ENCODE assay signal across 22 cellular contexts in the genomic region with DNA sequence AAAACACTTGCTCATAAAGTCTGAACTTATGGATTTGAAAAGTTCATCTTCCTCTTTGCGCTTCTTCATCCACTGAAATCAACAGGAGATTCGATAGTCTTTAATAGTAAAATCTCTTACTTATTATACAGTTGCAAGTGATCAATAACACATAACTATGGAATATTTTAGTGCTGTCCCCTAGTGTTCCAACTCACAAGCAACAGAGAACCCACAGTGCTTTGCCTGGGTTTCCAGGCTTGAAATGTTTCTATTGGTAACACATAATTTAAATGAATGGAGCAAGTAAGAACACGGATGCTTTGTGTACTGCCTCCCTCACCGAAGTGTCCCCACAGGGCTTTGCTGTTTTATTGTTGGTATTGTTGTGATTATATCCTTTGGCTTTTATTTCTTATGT.
DNase-seq lines count a peak whose midpoint lies in the region; ATAC-seq, FAIRE-seq and TF ChIP-seq lines count a peak whose summit lies in the region.
"Had no signal": no experiment of that assay in that cellular context is flagged by ENCODE, and none has a peak within 500 bp of the region (broad histone marks: within the 10 kb centered on the region; RNA-seq: fewer than 3 reads in every experiment).

No MANE protein-coding gene starts in this region.

- H3K27ac ChIP-seq in A673 (ENCODE audit: low read depth, low read length, poor library complexity, severe bottlenecking) (no peak overlapping the region), liver (ENCODE audit: low read depth in 1 of 2, low read length in 2 of 2) (no peak overlapping the region)
- H3K27ac ChIP-seq: BLaER1 treated with 17β-estradiol and CSF1 and Interleukin-3, amounts not matched to agents 10 nM and 100 nM; gastrocnemius medialis; lower lobe of right lung; psoas muscle; SK-N-MC; thoracic aorta had no signal

- DNase-seq in A673 (ENCODE audit: low spot score) (no peak), D721Med (ENCODE audit: insufficient read length, low spot score) (no peak), astrocyte of the cerebellum (ENCODE audit: low read depth) (no peak)
- DNase-seq: activated CD4-positive, alpha-beta T cell treated with anti-CD3 and anti-CD28 coated beads, Interleukin-2, amount 10 ng/mL, durations not matched to agents 24 days and 14 days; activated CD8-positive, alpha-beta memory T cell treated with anti-CD3 and anti-CD28 coated beads, Interleukin-2, amount 50 U/mL, for 48 hours; activated gamma-delta T cell; amniotic stem cell; DMS79 treated with DMSO at 0.1 percent for 48 hours; gastrocnemius medialis; lower lobe of right lung; psoas muscle; stimulated activated CD4-positive, alpha-beta T cell treated with anti-CD3 and anti-CD28 coated beads, Interleukin-12 subunit alpha, Interleukin-12 subunit beta, amount 100 ng/mL, for 4 hours; T1000 had no signal

- no peaks in the 10 kb centered on the region for H3K9me3 ChIP-seq in A673 (ENCODE audit: low read depth, low read length, poor library complexity, severe bottlenecking)
- no peaks in the 10 kb centered on the region for H3K9me3 ChIP-seq in liver (ENCODE audit: control insufficient read depth in 4 of 4, low read length in 3 of 4)
- H3K9me3 ChIP-seq: BLaER1 treated with 17β-estradiol and CSF1 and Interleukin-3, amounts not matched to agents 10 nM and 100 nM; gastrocnemius medialis; lower lobe of right lung; psoas muscle; thoracic aorta had no signal

- intact Hi-C loops in A673 (cut with micrococcal nuclease; ENCODE audit: unreplicated experiment): no loop called here

- 0 out of 2 replicates have a peak, but pooled peaks have one; percentile 15 for TF ChIP-seq CTCF in A673 (conservative IDR thresholded peaks at IDR 0.05; ENCODE audit: low read depth, low read length)
- peak; percentile 13 for TF ChIP-seq CTCF in D721Med (IDR thresholded peaks at IDR 0.05; ENCODE audit: insufficient read depth, missing control alignments)
- TF ChIP-seq CTCF in astrocyte of the cerebellum (IDR thresholded peaks at IDR 0.05; ENCODE audit: low read depth, low read length, missing control alignments): peak; percentile 55
- TF ChIP-seq CTCF in liver (IDR thresholded peaks at IDR 0.05; ENCODE audit: low read depth, low read length, missing input control): peak; percentile 27

- BruUV-seq in A673 (replicated peaks; lab: Mats Ljungman, UMichigan): no TSS peak

- ATAC-seq in HG03025 (IDR thresholded peaks at IDR 0.05; ENCODE audit: low FRiP score, unreplicated experiment) (no peak), GM19351 (IDR thresholded peaks at IDR 0.05; ENCODE audit: unreplicated experiment) (no peak), GM19467 (IDR thresholded peaks at IDR 0.05; ENCODE audit: unreplicated experiment) (no peak)
- ATAC-seq: gastrocnemius medialis; lower lobe of right lung; psoas muscle; stimulated activated effector memory CD8-positive, alpha-beta T cell treated with anti-CD3 and anti-CD28 coated beads, Interleukin-12 subunit alpha, Interleukin-12 subunit beta, amount 100 ng/mL, for 72 hours had no signal

- H3K4me3 ChIP-seq in A673 (ENCODE audit: low read depth, low read length, poor library complexity, severe bottlenecking) (no peak overlapping the region), astrocyte of the cerebellum (ENCODE audit: low read depth, low read length) (no peak overlapping the region), liver (ENCODE audit: low read depth in 1 of 3, low read length in 3 of 3) (no peak overlapping the region)
- H3K4me3 ChIP-seq: BLaER1 treated with 17β-estradiol and CSF1 and Interleukin-3, amounts not matched to agents 10 nM and 100 nM; gastrocnemius medialis; lower lobe of right lung; psoas muscle; SK-N-MC; thoracic aorta had no signal

- H3K4me1 ChIP-seq in A673 (ENCODE audit: insufficient read depth, low read length, poor library complexity, severe bottlenecking) (no peaks in the 10 kb centered on the region), liver (ENCODE audit: control insufficient read depth in 4 of 4, insufficient read depth in 4 of 4, low read length in 3 of 4) (no peaks in the 10 kb centered on the region)
- H3K4me1 ChIP-seq: BLaER1 treated with 17β-estradiol and CSF1 and Interleukin-3, amounts not matched to agents 10 nM and 100 nM; gastrocnemius medialis; lower lobe of right lung; psoas muscle had no signal

- in situ Hi-C loops in astrocyte of the cerebellum (cut with HindIII; ENCODE audit: low sequenced_read_pairs): no loop called here

- H3K9ac ChIP-seq in liver (ENCODE audit: low read depth in 1 of 2, low read length in 2 of 2): no peak overlapping the region
- H3K9ac ChIP-seq: BLaER1 treated with 17β-estradiol and CSF1 and Interleukin-3, amounts not matched to agents 10 nM and 100 nM had no signal

- H3K27me3 ChIP-seq in A673 (replicated peaks; ENCODE audit: insufficient read depth, low read depth, low read length, poor library complexity): no peaks in the 10 kb centered on the region
- no peaks in the 10 kb centered on the region for H3K27me3 ChIP-seq in liver (ENCODE audit: control insufficient read depth in 4 of 4, insufficient read depth in 4 of 4, low read length in 3 of 4)
- H3K27me3 ChIP-seq: BLaER1 treated with 17β-estradiol and CSF1 and Interleukin-3, amounts not matched to agents 10 nM and 100 nM; gastrocnemius medialis had no signal

- POLR2A ChIA-PET in A673 (lab: Charles Lee; ENCODE audit: low non-redundant PET): no interaction called here

- FAIRE-seq in D721Med (lab: Jason Lieb, UNC): no peak
- FAIRE-seq: GM18507 had no signal

- WGBS in liver: 76% methylated on average over 4 of the region's 4 CpGs

- CTCF ChIA-PET in A673 (lab: Charles Lee): no interaction called here

- no peaks in the 10 kb centered on the region for H3K36me3 ChIP-seq in A673 (ENCODE audit: insufficient read depth, low read length, poor library complexity, severe bottlenecking)
- H3K36me3 ChIP-seq in liver (ENCODE audit: control insufficient read depth in 4 of 4, insufficient read depth in 3 of 4, low read depth in 1 of 4, low read length in 3 of 4): peaks cover 0 to 15% (median 5%) of the 10 kb centered on the region in 4 donors
- H3K36me3 ChIP-seq: BLaER1 treated with 17β-estradiol and CSF1 and Interleukin-3, amounts not matched to agents 10 nM and 100 nM; gastrocnemius medialis; lower lobe of right lung; thoracic aorta had no signal

- TF ChIP-seq RAD21 in liver (IDR thresholded peaks at IDR 0.05): peak; percentile 64 to 70

TF ChIP-seq in liver, 16 proteins besides CTCF, POLR2A, EP300 and RAD21:
- TF ChIP-seq EGR1 (IDR thresholded peaks at IDR 0.05; ENCODE audit: low read depth in 2 of 2): no peak
- no peak for TF ChIP-seq HNF4A (conservative IDR thresholded peaks at IDR 0.05)
- no peak for TF ChIP-seq RXRA (IDR thresholded peaks at IDR 0.05)
- TF ChIP-seq NR2F2 (IDR thresholded peaks at IDR 0.05): no peak
- TF ChIP-seq FOXA2 (IDR thresholded peaks at IDR 0.05): no peak
- TF ChIP-seq SP1 (IDR thresholded peaks at IDR 0.05): no peak
- no peak for TF ChIP-seq GABPA (IDR thresholded peaks at IDR 0.05 in 1 of 2, conservative IDR thresholded peaks at IDR 0.05 in 1 of 2)
- TF ChIP-seq, protein P1, sequence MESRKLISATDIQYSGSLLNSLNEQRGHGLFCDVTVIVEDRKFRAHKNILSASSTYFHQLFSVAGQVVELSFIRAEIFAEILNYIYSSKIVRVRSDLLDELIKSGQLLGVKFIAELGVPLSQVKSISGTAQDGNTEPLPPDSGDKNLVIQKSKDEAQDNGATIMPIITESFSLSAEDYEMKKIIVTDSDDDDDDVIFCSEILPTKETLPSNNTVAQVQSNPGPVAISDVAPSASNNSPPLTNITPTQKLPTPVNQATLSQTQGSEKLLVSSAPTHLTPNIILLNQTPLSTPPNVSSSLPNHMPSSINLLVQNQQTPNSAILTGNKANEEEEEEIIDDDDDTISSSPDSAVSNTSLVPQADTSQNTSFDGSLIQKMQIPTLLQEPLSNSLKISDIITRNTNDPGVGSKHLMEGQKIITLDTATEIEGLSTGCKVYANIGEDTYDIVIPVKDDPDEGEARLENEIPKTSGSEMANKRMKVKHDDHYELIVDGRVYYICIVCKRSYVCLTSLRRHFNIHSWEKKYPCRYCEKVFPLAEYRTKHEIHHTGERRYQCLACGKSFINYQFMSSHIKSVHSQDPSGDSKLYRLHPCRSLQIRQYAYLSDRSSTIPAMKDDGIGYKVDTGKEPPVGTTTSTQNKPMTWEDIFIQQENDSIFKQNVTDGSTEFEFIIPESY (IDR thresholded peaks at IDR 0.05): no peak
- no peak for TF ChIP-seq FOXA1 (IDR thresholded peaks at IDR 0.05)
- TF ChIP-seq, protein P2, sequence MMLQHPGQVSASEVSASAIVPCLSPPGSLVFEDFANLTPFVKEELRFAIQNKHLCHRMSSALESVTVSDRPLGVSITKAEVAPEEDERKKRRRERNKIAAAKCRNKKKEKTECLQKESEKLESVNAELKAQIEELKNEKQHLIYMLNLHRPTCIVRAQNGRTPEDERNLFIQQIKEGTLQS (IDR thresholded peaks at IDR 0.05): no peak
- TF ChIP-seq JUND (IDR thresholded peaks at IDR 0.05): no peak
- TF ChIP-seq, protein P3, sequence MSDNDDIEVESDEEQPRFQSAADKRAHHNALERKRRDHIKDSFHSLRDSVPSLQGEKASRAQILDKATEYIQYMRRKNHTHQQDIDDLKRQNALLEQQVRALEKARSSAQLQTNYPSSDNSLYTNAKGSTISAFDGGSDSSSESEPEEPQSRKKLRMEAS (IDR thresholded peaks at IDR 0.05): no peak
